Comparison of ENCODE assay signal across 1 cellular context in the genomic region with DNA sequence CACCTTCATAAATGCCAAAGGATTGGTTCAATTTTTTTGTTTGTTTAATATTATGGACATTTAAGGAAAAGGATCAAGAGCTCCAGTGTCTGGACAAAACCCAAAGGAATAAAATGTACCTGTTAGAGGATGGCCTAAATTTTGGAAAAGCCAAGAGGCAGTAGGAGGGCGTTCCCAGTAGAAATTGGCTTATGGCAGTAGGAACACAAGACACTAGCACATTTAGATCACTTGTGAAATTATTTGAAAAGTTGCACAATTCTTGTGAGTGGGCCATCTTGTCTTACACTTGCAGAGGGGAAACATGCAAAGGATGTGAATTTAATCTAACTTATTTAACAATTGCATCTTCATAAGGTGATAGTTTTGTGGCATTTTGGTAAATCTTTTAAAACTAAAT.
TF ChIP-seq lines count a peak whose summit lies in the region.

No MANE protein-coding gene starts in this region.

TF ChIP-seq in HepG2, 621 proteins besides CTCF, POLR2A, EP300 and RAD21:
- TF ChIP-seq, protein P1, sequence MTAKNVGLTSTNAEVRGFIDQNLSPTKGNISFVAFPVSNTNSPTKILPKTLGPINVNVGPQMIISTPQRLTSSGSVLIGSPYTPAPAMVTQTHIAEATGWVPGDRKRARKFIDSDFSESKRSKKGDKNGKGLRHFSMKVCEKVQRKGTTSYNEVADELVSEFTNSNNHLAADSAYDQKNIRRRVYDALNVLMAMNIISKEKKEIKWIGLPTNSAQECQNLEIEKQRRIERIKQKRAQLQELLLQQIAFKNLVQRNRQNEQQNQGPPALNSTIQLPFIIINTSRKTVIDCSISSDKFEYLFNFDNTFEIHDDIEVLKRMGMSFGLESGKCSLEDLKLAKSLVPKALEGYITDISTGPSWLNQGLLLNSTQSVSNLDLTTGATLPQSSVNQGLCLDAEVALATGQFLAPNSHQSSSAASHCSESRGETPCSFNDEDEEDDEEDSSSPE (CRISPR knock-in tag; IDR thresholded peaks at IDR 0.05): no peak
- TF ChIP-seq TMF1 (CRISPR knock-in tag; IDR thresholded peaks at IDR 0.05; ENCODE audit: low read depth) (no peak), ZBTB7B (CRISPR knock-in tag; IDR thresholded peaks at IDR 0.05) (no peak), CEBPG (CRISPR knock-in tag; IDR thresholded peaks at IDR 0.05) (0 out of 2 replicates have a peak, but pooled peaks have one; percentile 31), RNF2 (conservative IDR thresholded peaks at IDR 0.05; ENCODE audit: low read depth) (no peak), CEBPB (IDR thresholded peaks at IDR 0.05; ENCODE audit: borderline replicate concordance, low read depth, low read length) (peak; percentile 89), NR2C2 (CRISPR knock-in tag; IDR thresholded peaks at IDR 0.05; ENCODE audit: borderline replicate concordance) (no peak), PHF5A (CRISPR knock-in tag; IDR thresholded peaks at IDR 0.05; ENCODE audit: low read depth, unreplicated experiment) (no peak)
